ENCODE assay signal across 15 cellular contexts in the genomic region with DNA sequence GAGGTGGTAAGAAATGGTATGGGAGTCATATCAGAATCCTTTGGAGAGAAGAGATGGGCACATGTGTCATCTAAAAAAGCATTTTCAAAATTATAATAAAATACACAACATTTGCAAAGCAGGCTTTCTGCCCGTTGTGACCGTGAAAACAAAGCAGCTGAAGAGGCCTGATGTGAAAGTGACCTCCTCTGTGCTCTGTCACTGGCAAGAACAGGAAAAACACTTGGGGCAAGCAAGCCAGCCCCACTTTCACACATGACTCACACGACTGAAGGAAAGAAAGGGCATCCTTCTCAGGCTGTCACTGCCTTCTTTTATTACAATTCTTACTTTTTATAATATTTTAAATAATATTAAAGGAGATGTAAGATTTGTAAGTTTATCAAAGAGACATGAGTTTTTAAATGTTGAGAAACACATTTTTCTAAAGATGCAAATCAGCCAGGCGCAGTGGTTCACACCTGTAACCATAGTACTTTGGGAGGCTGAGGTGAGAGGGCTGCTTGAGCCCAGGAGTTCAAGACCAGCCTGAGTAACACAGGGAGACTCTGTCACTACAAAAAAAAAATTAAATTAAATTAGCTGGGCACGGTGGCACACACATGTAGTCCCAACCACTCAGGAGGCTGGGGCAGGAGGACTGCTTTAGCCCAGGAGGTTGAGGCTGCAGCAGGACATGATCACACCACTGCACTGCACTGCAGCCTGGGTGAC.
DNase-seq lines count a peak whose midpoint lies in the region; ATAC-seq and TF ChIP-seq lines count a peak whose summit lies in the region.
"Had no signal": no experiment of that assay in that cellular context is flagged by ENCODE, and none has a peak within 500 bp of the region (broad histone marks: within the 10 kb centered on the region; RNA-seq: fewer than 3 reads in every experiment).

No MANE protein-coding gene starts in this region.

- DNase-seq in activated CD4-positive, alpha-beta T cell treated with anti-CD3 and anti-CD28 coated beads, Interleukin-2, amount 50 U/mL, for 48 hours = peak; percentile 18 to 26
- no peak for DNase-seq in activated CD4-positive, alpha-beta T cell treated with anti-CD3 and anti-CD28 coated beads, Interleukin-2, amount 10 ng/mL, durations not matched to agents 7 days and 5 days
- DNase-seq in natural killer cell treated with Interleukin-12 subunit alpha and Interleukin-12 subunit beta and Interleukin-15 and Interleukin-18, amount 100 ng/mL, for 72 hours (ENCODE audit: low spot score) = no peak
- no peak for DNase-seq in NCI-H2196 treated with DMSO at 0.1 percent for 48 hours (lab: John Stamatoyannopoulos, UW; ENCODE audit: unreplicated experiment)
- no peak for DNase-seq in retina
- DNase-seq: activated T-cell treated with anti-CD3 and anti-CD28 coated beads, Interleukin-2, amount 50 U/mL, for 4 hours; KBM-7; NCI-H2081; PC-9; T-helper 17 cell; upper lobe of left lung had no signal

- no peak for TF ChIP-seq CTCF in OCI-LY3 (IDR thresholded peaks at IDR 0.05; ENCODE audit: low read depth, low read length)

- no peaks in the 10 kb centered on the region for H3K36me3 Mint-ChIP-seq in activated CD4-positive, alpha-beta T cell treated with anti-CD3 and anti-CD28 coated beads, Interleukin-2, amount 10 ng/mL, durations not matched to agents 7 days and 5 days (ENCODE audit: low read depth)
- no peaks in the 10 kb centered on the region for H3K36me3 Mint-ChIP-seq in natural killer cell treated with Interleukin-12 subunit alpha and Interleukin-12 subunit beta and Interleukin-15 and Interleukin-18, amount 100 ng/mL, for 72 hours
- H3K36me3 Mint-ChIP-seq: mesothelial cell of epicardium had no signal

- H3K27ac ChIP-seq in OCI-LY3 (ENCODE audit: low read length) = no peak overlapping the region
- H3K27ac ChIP-seq: PC-9, upper lobe of left lung had no signal

- H3K4me3 ChIP-seq in OCI-LY3 (ENCODE audit: low read length) = no peak overlapping the region
- H3K4me3 ChIP-seq: PC-9, upper lobe of left lung had no signal

- H3K9ac ChIP-seq in OCI-LY3 (ENCODE audit: low read length) = no peak overlapping the region

- no peaks in the 10 kb centered on the region for H3K27me3 ChIP-seq in OCI-LY3 (ENCODE audit: low read depth, low read length)
- H3K27me3 ChIP-seq: upper lobe of left lung had no signal

- no peaks in the 10 kb centered on the region for H3K9me3 ChIP-seq in OCI-LY3 (ENCODE audit: insufficient read depth, low read length)
- H3K9me3 ChIP-seq: upper lobe of left lung had no signal

- H3K27ac Mint-ChIP-seq in activated CD4-positive, alpha-beta T cell treated with anti-CD3 and anti-CD28 coated beads, Interleukin-2, amount 10 ng/mL, durations not matched to agents 7 days and 5 days = no peak overlapping the region
- H3K27ac Mint-ChIP-seq in natural killer cell treated with Interleukin-12 subunit alpha and Interleukin-12 subunit beta and Interleukin-15 and Interleukin-18, amount 100 ng/mL, for 72 hours = no peak overlapping the region
- H3K27ac Mint-ChIP-seq: mesothelial cell of epicardium, T-helper 17 cell had no signal

- no peaks in the 10 kb centered on the region for H4K20me1 ChIP-seq in OCI-LY3 (ENCODE audit: insufficient read depth, low read length)

- H3K4me3 Mint-ChIP-seq in activated CD4-positive, alpha-beta T cell treated with anti-CD3 and anti-CD28 coated beads, Interleukin-2, amount 10 ng/mL, durations not matched to agents 7 days and 5 days = no peak overlapping the region
- H3K4me3 Mint-ChIP-seq in natural killer cell treated with Interleukin-12 subunit alpha and Interleukin-12 subunit beta and Interleukin-15 and Interleukin-18, amount 100 ng/mL, for 72 hours = peak overlapping the region; percentile 22
- H3K4me3 Mint-ChIP-seq: activated T-cell treated with anti-CD3 and anti-CD28 coated beads, Interleukin-2, amount 50 U/mL, for 4 hours; mesothelial cell of epicardium; T-helper 17 cell had no signal

- peaks cover 4% of the 10 kb centered on the region for H3K4me1 Mint-ChIP-seq in activated CD4-positive, alpha-beta T cell treated with anti-CD3 and anti-CD28 coated beads, Interleukin-2, amount 10 ng/mL, durations not matched to agents 7 days and 5 days
- peaks cover 15 to 19% of the 10 kb centered on the region in 2 donors for H3K4me1 Mint-ChIP-seq in natural killer cell treated with Interleukin-12 subunit alpha and Interleukin-12 subunit beta and Interleukin-15 and Interleukin-18, amount 100 ng/mL, for 72 hours (ENCODE audit: low read depth in 2 of 2)

- POLR2A ChIA-PET in activated CD4-positive, alpha-beta T cell treated with anti-CD3 and anti-CD28 coated beads, Interleukin-2, amount 10 ng/mL, durations not matched to agents 7 days and 5 days (lab: Charles Lee) = no interaction called here

- no peaks in the 10 kb centered on the region for H3K27me3 Mint-ChIP-seq in activated CD4-positive, alpha-beta T cell treated with anti-CD3 and anti-CD28 coated beads, Interleukin-2, amount 10 ng/mL, durations not matched to agents 7 days and 5 days
- H3K27me3 Mint-ChIP-seq in natural killer cell treated with Interleukin-12 subunit alpha and Interleukin-12 subunit beta and Interleukin-15 and Interleukin-18, amount 100 ng/mL, for 72 hours = no peaks in the 10 kb centered on the region
- H3K27me3 Mint-ChIP-seq: T-helper 17 cell had no signal

- H3K9me3 Mint-ChIP-seq in activated CD4-positive, alpha-beta T cell treated with anti-CD3 and anti-CD28 coated beads, Interleukin-2, amount 10 ng/mL, durations not matched to agents 7 days and 5 days = no peaks in the 10 kb centered on the region
- H3K9me3 Mint-ChIP-seq in natural killer cell treated with Interleukin-12 subunit alpha and Interleukin-12 subunit beta and Interleukin-15 and Interleukin-18, amount 100 ng/mL, for 72 hours = no peaks in the 10 kb centered on the region
- H3K9me3 Mint-ChIP-seq: activated T-cell treated with anti-CD3 and anti-CD28 coated beads, Interleukin-2, amount 50 U/mL, for 4 hours; mesothelial cell of epicardium had no signal

- ATAC-seq in GM21360 (IDR thresholded peaks at IDR 0.05; ENCODE audit: unreplicated experiment) (peak; percentile 49), HG03469 (IDR thresholded peaks at IDR 0.05; ENCODE audit: unreplicated experiment) (no peak)
- ATAC-seq in natural killer cell treated with Interleukin-12 subunit alpha and Interleukin-12 subunit beta and Interleukin-15 and Interleukin-18, amount 100 ng/mL, for 72 hours = peak; percentile 78 to 84
- ATAC-seq: T-helper 17 cell had no signal

- H3K4me1 ChIP-seq in OCI-LY3 (ENCODE audit: low read length) = peaks cover 31% of the 10 kb centered on the region
- H3K4me1 ChIP-seq: upper lobe of left lung had no signal

- CTCF ChIA-PET in activated CD4-positive, alpha-beta T cell treated with anti-CD3 and anti-CD28 coated beads, Interleukin-2, amount 10 ng/mL, durations not matched to agents 7 days and 5 days (lab: Charles Lee) = no interaction called here

- H3K79me2 ChIP-seq in OCI-LY3 (ENCODE audit: low read length) = no peaks in the 10 kb centered on the region

- H3K36me3 ChIP-seq in OCI-LY3 (replicated peaks; ENCODE audit: low read depth, low read length) = no peaks in the 10 kb centered on the region
- H3K36me3 ChIP-seq: upper lobe of left lung had no signal

- no peak overlapping the region for H2AFZ ChIP-seq in OCI-LY3 (ENCODE audit: low read depth, low read length)
- H2AFZ ChIP-seq: PC-9 had no signal

- H3K4me2 ChIP-seq in OCI-LY3 (ENCODE audit: low read length) = peak overlapping the region; percentile 20
- H3K4me2 ChIP-seq: PC-9 had no signal

Comparison
In these comparisons a context has a peak if more than half of its experiments do, and no peak if none do; other contexts are left out.
1. DNase-seq: peak in activated CD4-positive, alpha-beta T cell treated with anti-CD3 and anti-CD28 coated beads, Interleukin-2, amount 50 U/mL, for 48 hours (2 of 2); none in activated CD4-positive, alpha-beta T cell treated with anti-CD3 and anti-CD28 coated beads, Interleukin-2, amount 10 ng/mL, durations not matched to agents 7 days and 5 days (single experiment), natural killer cell treated with Interleukin-12 subunit alpha and Interleukin-12 subunit beta and Interleukin-15 and Interleukin-18, amount 100 ng/mL, for 72 hours (single experiment), NCI-H2196 treated with DMSO at 0.1 percent for 48 hours (single experiment) and retina (single experiment).